8 cellular contexts compared by ENCODE assay signal in genomic region chr17:50541916-50542688, GRCh38. TPM values are rescaled to one million over a fixed set of nuclear protein-coding genes. Genes with fewer than 3 reads are reported as not detected.
DNase-seq lines count a peak whose midpoint lies in the region; ATAC-seq and TF ChIP-seq lines count a peak whose summit lies in the region.

No MANE protein-coding gene starts in this region.

- peak; percentile 96 for DNase-seq in DMS53 (lab: John Stamatoyannopoulos, UW)
- DNase-seq in RKO (ENCODE audit: low spot score): peak; percentile 83
- DNase-seq in activated T-helper 2 cell treated with anti-CD3 and anti-CD28 coated beads, Interferon-gamma antibody, Interleukin-2, Interleukin-4, amounts not matched to agents 10 μg/mL and 5 μg/mL and 100 μg/mL, durations not matched to agents 14 hours and 24 hours and 36 hours (ENCODE audit: low spot score): peak; percentile 83
- DNase-seq in fibroblast of pulmonary artery (ENCODE audit: low read depth): peak; percentile 73
- DNase-seq in stimulated activated naive CD8-positive, alpha-beta T cell treated with anti-CD3 and anti-CD28 coated beads, Interleukin-15, Interleukin-2, amounts not matched to agents 100 U/mL and 50 U/mL, for 24 hours: peak; percentile 89

- H3K4me3 Mint-ChIP-seq in IgD-negative memory B cell: peak overlapping the region; percentile 81 to 95 (median 89)
- H3K4me3 Mint-ChIP-seq in activated T-helper 2 cell treated with anti-CD3 and anti-CD28 coated beads, Interferon-gamma antibody, Interleukin-2, Interleukin-4, amounts not matched to agents 10 μg/mL and 5 μg/mL and 100 μg/mL, durations not matched to agents 14 hours and 24 hours and 36 hours (ENCODE audit: low read depth): peak overlapping the region; percentile 80
- H3K4me3 Mint-ChIP-seq in nephron: peak overlapping the region; percentile 82 to 87 (median 86)

- peaks cover 1% of the 10 kb centered on the region for H3K27me3 Mint-ChIP-seq in IgD-negative memory B cell
- peaks cover 18% of the 10 kb centered on the region for H3K27me3 Mint-ChIP-seq in activated T-helper 2 cell treated with anti-CD3 and anti-CD28 coated beads, Interferon-gamma antibody, Interleukin-2, Interleukin-4, amounts not matched to agents 10 μg/mL and 5 μg/mL and 100 μg/mL, durations not matched to agents 14 hours and 24 hours and 36 hours (ENCODE audit: low read depth)
- peaks cover 25% of the 10 kb centered on the region for H3K27me3 Mint-ChIP-seq in nephron (ENCODE audit: low read depth)

- H3K4me3 ChIP-seq in fibroblast of pulmonary artery (replicated peaks; ENCODE audit: low read depth, low read length): peak overlapping the region; percentile 58

- H3K36me3 Mint-ChIP-seq in IgD-negative memory B cell (no peaks in the 10 kb centered on the region), nephron (ENCODE audit: low read depth) (no peaks in the 10 kb centered on the region)
- no peaks in the 10 kb centered on the region for H3K36me3 Mint-ChIP-seq in activated T-helper 2 cell treated with anti-CD3 and anti-CD28 coated beads, Interferon-gamma antibody, Interleukin-2, Interleukin-4, amounts not matched to agents 10 μg/mL and 5 μg/mL and 100 μg/mL, durations not matched to agents 14 hours and 24 hours and 36 hours (ENCODE audit: low read depth)

- H3K9me3 Mint-ChIP-seq in IgD-negative memory B cell: peaks cover 0 to 1% (median 0%) of the 10 kb centered on the region in 3 donors
- no peaks in the 10 kb centered on the region for H3K9me3 Mint-ChIP-seq in activated T-helper 2 cell treated with anti-CD3 and anti-CD28 coated beads, Interferon-gamma antibody, Interleukin-2, Interleukin-4, amounts not matched to agents 10 μg/mL and 5 μg/mL and 100 μg/mL, durations not matched to agents 14 hours and 24 hours and 36 hours
- H3K9me3 Mint-ChIP-seq in nephron: no peaks in the 10 kb centered on the region

- no peak for TF ChIP-seq CTCF in fibroblast of pulmonary artery (IDR thresholded peaks at IDR 0.05; ENCODE audit: low read length, missing control alignments)
- TF ChIP-seq CTCF in nephron (IDR thresholded peaks at IDR 0.05; ENCODE audit: unreplicated experiment in 3 of 3): no peak

- H3K4me1 Mint-ChIP-seq in IgD-negative memory B cell (peaks cover 9 to 18% (median 10%) of the 10 kb centered on the region in 3 donors), nephron (peaks cover 26% of the 10 kb centered on the region)
- peaks cover 12% of the 10 kb centered on the region for H3K4me1 Mint-ChIP-seq in activated T-helper 2 cell treated with anti-CD3 and anti-CD28 coated beads, Interferon-gamma antibody, Interleukin-2, Interleukin-4, amounts not matched to agents 10 μg/mL and 5 μg/mL and 100 μg/mL, durations not matched to agents 14 hours and 24 hours and 36 hours (ENCODE audit: low read depth)

- peak overlapping the region in 2 of 3 donors; percentile 11 to 86 for H3K27ac Mint-ChIP-seq in IgD-negative memory B cell
- H3K27ac Mint-ChIP-seq in activated T-helper 2 cell treated with anti-CD3 and anti-CD28 coated beads, Interferon-gamma antibody, Interleukin-2, Interleukin-4, amounts not matched to agents 10 μg/mL and 5 μg/mL and 100 μg/mL, durations not matched to agents 14 hours and 24 hours and 36 hours: peak overlapping the region; percentile 6
- peak overlapping the region; percentile 75 to 80 (median 78) for H3K27ac Mint-ChIP-seq in nephron

- intact Hi-C loops in activated T-helper 2 cell treated with anti-CD3 and anti-CD28 coated beads, Interferon-gamma antibody, Interleukin-2, Interleukin-4, amounts not matched to agents 10 μg/mL and 5 μg/mL and 100 μg/mL, durations not matched to agents 14 hours and 24 hours and 36 hours (cut with micrococcal nuclease): loop anchor here (1.0 to 10.0 kb wide), 3 partner anchors 31 to 413 kb away; no protein-coding TSS in a partner anchor

- peak; percentile 75 for ATAC-seq in GM21529 (IDR thresholded peaks at IDR 0.05; ENCODE audit: unreplicated experiment)
- peak; percentile 81 for ATAC-seq in stimulated activated naive CD8-positive, alpha-beta T cell treated with anti-CD3 and anti-CD28 coated beads, Interleukin-15, Interleukin-2, amounts not matched to agents 100 U/mL and 50 U/mL, for 24 hours

RNA-seq across cellular contexts. Expression of gene SPATA20, which starts 4.9 kb away (rescaled TPM):
- polyA plus RNA-seq in IgD-negative memory B cell: 12.8 TPM
- 30.5 and 31.0 TPM in 2 replicates for total RNA-seq in activated T-helper 2 cell treated with anti-CD3 and anti-CD28 coated beads, Interferon-gamma antibody, Interleukin-2, Interleukin-4, amounts not matched to agents 10 μg/mL and 5 μg/mL and 100 μg/mL, durations not matched to agents 14 hours and 24 hours and 36 hours

RNA-seq across cellular contexts. Expression of gene EPN3, which starts 9.6 kb away (rescaled TPM):
- polyA plus RNA-seq in IgD-negative memory B cell: not detected
- not detected in 2 replicates for total RNA-seq in activated T-helper 2 cell treated with anti-CD3 and anti-CD28 coated beads, Interferon-gamma antibody, Interleukin-2, Interleukin-4, amounts not matched to agents 10 μg/mL and 5 μg/mL and 100 μg/mL, durations not matched to agents 14 hours and 24 hours and 36 hours

RNA-seq across cellular contexts. Expression of gene CACNA1G, which starts 18.4 kb away (rescaled TPM):
- polyA plus RNA-seq in IgD-negative memory B cell: not detected
- total RNA-seq in activated T-helper 2 cell treated with anti-CD3 and anti-CD28 coated beads, Interferon-gamma antibody, Interleukin-2, Interleukin-4, amounts not matched to agents 10 μg/mL and 5 μg/mL and 100 μg/mL, durations not matched to agents 14 hours and 24 hours and 36 hours: not detected in 2 replicates

RNA-seq across cellular contexts. Expression of gene MYCBPAP, which starts 33.9 kb away (rescaled TPM):
- 1.3 TPM for polyA plus RNA-seq in IgD-negative memory B cell
- total RNA-seq in activated T-helper 2 cell treated with anti-CD3 and anti-CD28 coated beads, Interferon-gamma antibody, Interleukin-2, Interleukin-4, amounts not matched to agents 10 μg/mL and 5 μg/mL and 100 μg/mL, durations not matched to agents 14 hours and 24 hours and 36 hours: 3.1 and 4.4 TPM in 2 replicates

Comparison
In these comparisons a context has a peak if more than half of its experiments do, and no peak if none do; other contexts are left out.
1. Peak in every context shown above with its lines: DNase-seq, ATAC-seq and H3K4me3 ChIP-seq.
2. H3K27ac Mint-ChIP-seq: peak in every context shown above with its lines; median percentile 78 in nephron; 48 in IgD-negative memory B cell; 6 in activated T-helper 2 cell treated with anti-CD3 and anti-CD28 coated beads, Interferon-gamma antibody, Interleukin-2, Interleukin-4, amounts not matched to agents 10 μg/mL and 5 μg/mL and 100 μg/mL, durations not matched to agents 14 hours and 24 hours and 36 hours.